ENCODE assay signal across 19 cellular contexts in genomic region chr6:144834426-144835038, GRCh38.
"Had no signal": no experiment of that assay in that cellular context is flagged by ENCODE, and none has a peak within 500 bp of the region (broad histone marks: within the 10 kb centered on the region; RNA-seq: fewer than 3 reads in every experiment).

No MANE protein-coding gene starts in this region.

- H3K27me3 ChIP-seq: neural progenitor cell, stomach, thyroid gland, vagina had no signal

- DNase-seq: dermis blood vessel endothelial cell; effector memory CD4-positive, alpha-beta T cell; erythroblast; head of caudate nucleus; stimulated activated CD4-positive, alpha-beta T cell treated with anti-CD3 and anti-CD28 coated beads, Interleukin-2, amount 100 ng/mL, for 24 hours; stimulated activated CD4-positive, alpha-beta T cell treated with anti-CD3 and anti-CD28 coated beads, Interleukin-4, amount 100 ng/mL, for 24 hours; stimulated activated naive CD4-positive, alpha-beta T cell treated with Interleukin-2 at 50 U/mL for 16 hours; stomach; thyroid gland had no signal

- H3K9me3 ChIP-seq: stomach, thyroid gland, vagina had no signal

- H3K4me3 ChIP-seq: coronary artery, lung, neural progenitor cell, stomach, thyroid gland, vagina had no signal

- FAIRE-seq: endothelial cell of umbilical vein, frontal cortex, keratinocyte had no signal

- ATAC-seq: sciatic nerve; stimulated activated effector memory CD8-positive, alpha-beta T cell treated with anti-CD3 and anti-CD28 coated beads, Interleukin-12 subunit alpha, Interleukin-12 subunit beta, amount 100 ng/mL, for 72 hours had no signal

- H3K27ac ChIP-seq: coronary artery, neural progenitor cell, parathyroid adenoma, stomach, thyroid gland, vagina had no signal

- H3K36me3 ChIP-seq: neural progenitor cell had no signal

- H3K4me1 ChIP-seq: neural progenitor cell, parathyroid adenoma, stomach, thyroid gland, vagina had no signal
